8 cellular contexts compared by ENCODE assay signal in genomic region chr2:182372661-182373060, GRCh38. TPM values are rescaled to one million over a fixed set of nuclear protein-coding genes. Genes with fewer than 3 reads are reported as not detected.
DNase-seq lines count a peak whose midpoint lies in the region; ATAC-seq and TF ChIP-seq lines count a peak whose summit lies in the region.

No MANE protein-coding gene starts in this region.

- peak overlapping the region; percentile 29 for H3K9ac ChIP-seq in HCT116 (ENCODE audit: low read length)
- no peak overlapping the region for H3K9ac ChIP-seq in stomach smooth muscle (ENCODE audit: low read length in 2 of 2)

- H3K27ac ChIP-seq in HCT116 (ENCODE audit: low read depth, low read length): peak overlapping the region; percentile 69
- H3K27ac ChIP-seq in brain microvascular endothelial cell: peak overlapping the region; percentile 68
- H3K27ac ChIP-seq in stomach smooth muscle (ENCODE audit: low read length): peak overlapping the region; percentile 49

- in situ Hi-C loops in brain microvascular endothelial cell (cut with HindIII; ENCODE audit: low pct_ligation_motif_present, low sequenced_read_pairs): no loop called here

- H3K27me3 ChIP-seq in HCT116 (ENCODE audit: insufficient read depth, low read length) (no peaks in the 10 kb centered on the region), brain microvascular endothelial cell (replicated peaks) (no peaks in the 10 kb centered on the region), stomach smooth muscle (ENCODE audit: control insufficient read depth in 1 of 2, insufficient read depth in 2 of 2, low read length in 2 of 2) (no peaks in the 10 kb centered on the region)

- H3K4me3 ChIP-seq in HCT116 (replicated peaks in 1 of 2; ENCODE audit: low read depth in 1 of 2, low read length in 2 of 2): peak overlapping the region in 1 of 2 experiments; percentile 6; a peak in 2 of 4 replicates
- no peak overlapping the region for H3K4me3 ChIP-seq in brain microvascular endothelial cell (ENCODE audit: low read depth, low read length)
- no peak overlapping the region for H3K4me3 ChIP-seq in stomach smooth muscle (ENCODE audit: low read length in 2 of 2)

- H3K9me3 ChIP-seq in HCT116 (ENCODE audit: control insufficient read depth in 1 of 2, insufficient read depth in 1 of 2, low read depth in 1 of 2, low read length in 2 of 2) (no peaks in the 10 kb centered on the region; a peak in 1 of 4 replicates), stomach smooth muscle (ENCODE audit: control insufficient read depth in 2 of 2, low read length in 2 of 2) (peaks cover 0 to 6% of the 10 kb centered on the region in 2 donors)

- no peak; the same call in 1 of the 2 replicates for TF ChIP-seq RAD21 in HCT116 (IDR thresholded peaks at IDR 0.05; ENCODE audit: low read depth)

- H3K4me1 ChIP-seq in HCT116 (ENCODE audit: control insufficient read depth in 1 of 2, insufficient read depth in 2 of 2, low read length in 2 of 2) (peaks cover 15 to 20% of the 10 kb centered on the region in 2 experiments), stomach smooth muscle (ENCODE audit: control insufficient read depth, insufficient read depth, low read length) (peaks cover 5% of the 10 kb centered on the region)

- H3K79me2 ChIP-seq in HCT116 (ENCODE audit: insufficient read depth, low read length): no peaks in the 10 kb centered on the region

- RAD21 ChIA-PET in HCT116 (lab: Charles Lee; ENCODE audit: low non-redundant PET in 1 of 2, low total read pairs in 2 of 2, uncharacterized antibody in 2 of 2, unreplicated experiment in 2 of 2): no interaction called here

- peak; percentile 82 for DNase-seq in HCT116 (ENCODE audit: low read depth, low spot score)
- DNase-seq in brain microvascular endothelial cell: peak; percentile 75
- peak; percentile 82 for DNase-seq in islet precursor cell
- no peak for DNase-seq in stimulated activated CD4-positive, alpha-beta T cell treated with anti-CD3 and anti-CD28 coated beads, Interleukin-12 subunit alpha, Interleukin-12 subunit beta, amount 100 ng/mL, for 4 hours

- H3K9me2 ChIP-seq in HCT116 (ENCODE audit: insufficient read depth): no peaks in the 10 kb centered on the region

- ATAC-seq in HCT116: peak; percentile 99
- no peak for ATAC-seq in HG03135 (IDR thresholded peaks at IDR 0.05; ENCODE audit: unreplicated experiment)
- ATAC-seq in GM21717 (IDR thresholded peaks at IDR 0.05; ENCODE audit: unreplicated experiment): no peak
- ATAC-seq in HG02798 (IDR thresholded peaks at IDR 0.05; ENCODE audit: poor library complexity, unreplicated experiment): no peak

- CTCF ChIA-PET in HCT116 (lab: Charles Lee): no interaction called here

- POLR2A ChIA-PET in HCT116 (lab: Charles Lee): interaction anchor here (0.6 kb wide), 1 partner anchor 35 kb away, joined by 3 read pairs; no protein-coding TSS in a partner anchor

- H4K20me1 ChIP-seq in HCT116 (ENCODE audit: insufficient read depth): no peaks in the 10 kb centered on the region

- H3K36me3 ChIP-seq in HCT116 (ENCODE audit: control insufficient read depth in 1 of 2, insufficient read depth in 2 of 2, low read length in 2 of 2) (no peaks in the 10 kb centered on the region), brain microvascular endothelial cell (replicated peaks) (no peaks in the 10 kb centered on the region), stomach smooth muscle (ENCODE audit: control insufficient read depth in 2 of 2, insufficient read depth in 2 of 2, low read length in 2 of 2) (no peaks in the 10 kb centered on the region)

- no peak for TF ChIP-seq POLR2A in HCT116 (IDR thresholded peaks at IDR 0.05; ENCODE audit: borderline replicate concordance, extremely low read depth, insufficient read depth, insufficient read length)

- H2AFZ ChIP-seq in HCT116 (ENCODE audit: low read depth, low read length, poor library complexity, severe bottlenecking): peak overlapping the region; percentile 20

- TF ChIP-seq CTCF in HCT116 (IDR thresholded peaks at IDR 0.05 in 2 of 3, conservative IDR thresholded peaks at IDR 0.05 in 1 of 3; ENCODE audit: borderline replicate concordance in 1 of 3, insufficient read depth in 1 of 3, low read depth in 2 of 3, low read length in 2 of 3) (no peak), brain microvascular endothelial cell (IDR thresholded peaks at IDR 0.05; ENCODE audit: low read depth, low read length, missing control alignments) (no peak)

- H3K4me2 ChIP-seq in HCT116 (ENCODE audit: low read length): peak overlapping the region; percentile 67

- intact Hi-C loops in HCT116 (cut with micrococcal nuclease): no loop called here

- no TSS peak for BruUV-seq in HCT116 (replicated peaks; lab: Mats Ljungman, UMichigan)

TF ChIP-seq in HCT116, 20 proteins besides CTCF, POLR2A, EP300 and RAD21:
- no peak for TF ChIP-seq REST (IDR thresholded peaks at IDR 0.05; ENCODE audit: low read depth)
- TF ChIP-seq CBX3 (IDR thresholded peaks at IDR 0.05; ENCODE audit: low read depth): peak; percentile 98
- peak; percentile 44; the same call in 1 of the 2 replicates for TF ChIP-seq MAX (IDR thresholded peaks at IDR 0.05)
- TF ChIP-seq ZNF274 (IDR thresholded peaks at IDR 0.05; ENCODE audit: low read depth, low read length): no peak
- TF ChIP-seq FOSL1 (IDR thresholded peaks at IDR 0.05; ENCODE audit: low read depth): peak; percentile 90
- TF ChIP-seq ELF1 (IDR thresholded peaks at IDR 0.05; ENCODE audit: borderline replicate concordance, low read depth): no peak
- TF ChIP-seq SP1 (IDR thresholded peaks at IDR 0.05; ENCODE audit: low read depth): peak; percentile 79
- TF ChIP-seq CEBPB (IDR thresholded peaks at IDR 0.05; ENCODE audit: low read depth): peak; percentile 52
- peak; percentile 63 for TF ChIP-seq YY1 (IDR thresholded peaks at IDR 0.05; ENCODE audit: extremely low read depth, insufficient replicate concordance, low read depth, low read length)
- no peak for TF ChIP-seq EZH2 (IDR thresholded peaks at IDR 0.05)
- TF ChIP-seq EGR1 (IDR thresholded peaks at IDR 0.05; ENCODE audit: low read depth): no peak
- TF ChIP-seq POLR2AphosphoS5 (IDR thresholded peaks at IDR 0.05; ENCODE audit: low read depth, low read length): peak; percentile 71
- TF ChIP-seq JUND (IDR thresholded peaks at IDR 0.05): peak; percentile 94
- TF ChIP-seq EZH2phosphoT487 (IDR thresholded peaks at IDR 0.05; ENCODE audit: borderline replicate concordance): no peak
- TF ChIP-seq TCF7L2 (IDR thresholded peaks at IDR 0.05; ENCODE audit: borderline replicate concordance, extremely low read depth, insufficient read depth, insufficient read length): no peak
- TF ChIP-seq ATF3 (IDR thresholded peaks at IDR 0.05): no peak
- no peak for TF ChIP-seq ZBTB33 (IDR thresholded peaks at IDR 0.05; ENCODE audit: extremely low read depth, insufficient replicate concordance, low read length)
TF ChIP-seq in HCT116: peak in this region for 8.

RNA-seq across cellular contexts. Expression of gene PDE1A, which starts 54.2 kb away (rescaled TPM):
- 0.12 TPM for total RNA-seq in HCT116 (2021; ENCODE audit: unreplicated experiment)
- polyA plus RNA-seq in HCT116 (2012): 0.01 and 0.05 TPM in 2 replicates
